Comparison of ENCODE assay signal across 8 cellular contexts in genomic region chr3:119322021-119322522, GRCh38. TPM values are rescaled to one million over a fixed set of nuclear protein-coding genes. Genes with fewer than 3 reads are reported as not detected.
DNase-seq lines count a peak whose midpoint lies in the region; ATAC-seq and TF ChIP-seq lines count a peak whose summit lies in the region.

No MANE protein-coding gene starts in this region.

- H3K79me2 ChIP-seq in PC-3 (ENCODE audit: low read length) = peaks cover 16% of the 10 kb centered on the region

- ATAC-seq in PC-3 = peak; percentile 9
- peak; percentile 49 for ATAC-seq in omental fat pad (ENCODE audit: low FRiP score)
- no peak for ATAC-seq in HG03565 (IDR thresholded peaks at IDR 0.05; ENCODE audit: unreplicated experiment)

- CTCF ChIA-PET in PC-3 (lab: Charles Lee) = interaction anchor here (0.6 to 1.5 kb wide), 4 partner anchors 22 to 390 kb away, joined by 3 to 6 read pairs (median 3); no protein-coding TSS in a partner anchor

- TSS peak; percentile 79 for BruUV-seq in PC-3 (replicated peaks; lab: Mats Ljungman, UMichigan)

- POLR2A ChIA-PET in PC-3 (lab: Charles Lee; ENCODE audit: unreplicated experiment) = interaction anchor here (0.8 kb wide), 1 partner anchor 81 kb away, joined by 6 read pairs; the partner anchor contains the start of gene B4GALT4

- H3K9me3 ChIP-seq in PC-3 (ENCODE audit: low read length) = no peaks in the 10 kb centered on the region

- H3K27me3 ChIP-seq in PC-3 (ENCODE audit: low read length) = no peaks in the 10 kb centered on the region

- H3F3A ChIP-seq in PC-3 (ENCODE audit: low read length, unreplicated experiment) = no peaks in the 10 kb centered on the region

- no peaks in the 10 kb centered on the region for H3K36me3 ChIP-seq in PC-3 (ENCODE audit: low read depth, low read length)

- peak overlapping the region; percentile 72 for H2AFZ ChIP-seq in PC-3 (ENCODE audit: low read length)

- intact Hi-C loops in PC-3 (cut with micrococcal nuclease) = loop anchor here (1.0 to 2.0 kb wide), 2 partner anchors 27 to 47 kb away; no protein-coding TSS in a partner anchor

- H3K4me1 ChIP-seq in PC-3 (ENCODE audit: insufficient read depth, low read length) = peaks cover 19% of the 10 kb centered on the region

- TF ChIP-seq POLR2A in erythroblast (IDR thresholded peaks at IDR 0.05; ENCODE audit: low read length) = no peak

- no peak for TF ChIP-seq CTCF in GM12875 (IDR thresholded peaks at IDR 0.05; ENCODE audit: borderline replicate concordance, insufficient read depth, low read depth, low read length)
- no peak for TF ChIP-seq CTCF in PC-3 (conservative IDR thresholded peaks at IDR 0.05; ENCODE audit: low read depth, low read length)
- TF ChIP-seq CTCF in omental fat pad (IDR thresholded peaks at IDR 0.05) = no peak

- no peaks in the 10 kb centered on the region for H4K20me1 ChIP-seq in PC-3 (ENCODE audit: low read length)

- H3K4me2 ChIP-seq in PC-3 (ENCODE audit: low read length) = peak overlapping the region; percentile 91

- peak overlapping the region; percentile 79 for H3K4me3 ChIP-seq in GM12875 (ENCODE audit: low read depth, low read length)
- H3K4me3 ChIP-seq in PC-3 (ENCODE audit: low read length) = peak overlapping the region; percentile 74

- no peaks in the 10 kb centered on the region for H3K9me2 ChIP-seq in PC-3 (replicated peaks; ENCODE audit: low read length)

- H3K27ac ChIP-seq in PC-3 (ENCODE audit: low read length) = peak overlapping the region; percentile 82
- H3K27ac ChIP-seq in epithelial cell of prostate = peak overlapping the region; percentile 74

- peak overlapping the region; percentile 87 for H3K9ac ChIP-seq in PC-3 (ENCODE audit: low read length)

- DNase-seq in PC-3 (peak; percentile 39), epithelial cell of prostate (ENCODE audit: low read depth, low spot score) (no peak), omental fat pad (ENCODE audit: low spot score) (no peak), erythroblast (lab: John Stamatoyannopoulos, UW) (no peak), DMS53 (lab: John Stamatoyannopoulos, UW) (no peak)
- DNase-seq in activated CD4-positive, CD25-positive, alpha-beta regulatory T cell treated with anti-CD3 and anti-CD28 coated beads, Interleukin-2, amount 50 U/mL, for 72 hours = no peak

RNA-seq across cellular contexts. Expression of gene ARHGAP31, which starts 27.9 kb away (rescaled TPM):
- total RNA-seq in PC-3 (2014; rRNA removed) (7.5 and 7.8 TPM in 2 replicates), omental fat pad (10 to 100 TPM; 14.4 to 61.2 (median 36.6) TPM)
